30 cellular contexts compared by ENCODE assay signal in the genomic region with DNA sequence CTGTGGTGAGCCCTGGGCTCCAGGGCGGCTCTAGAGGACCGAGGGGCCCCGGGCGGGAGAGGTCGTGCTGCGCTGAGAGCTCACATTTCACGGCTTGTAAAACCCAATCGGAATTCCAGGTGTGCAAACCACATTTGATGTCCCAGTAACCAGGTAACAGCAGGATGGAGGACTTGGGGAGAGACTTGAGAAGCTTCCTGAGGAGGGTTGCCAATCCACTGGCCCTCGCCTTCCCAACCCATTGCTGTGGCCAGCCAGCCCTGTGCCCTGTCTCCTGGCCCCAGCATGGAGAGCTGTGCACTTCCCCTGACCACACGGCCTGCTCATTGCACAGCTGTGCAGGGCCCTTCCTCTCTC. TPM values are rescaled to one million over a fixed set of nuclear protein-coding genes. Genes with fewer than 3 reads are reported as not detected.
DNase-seq lines count a peak whose midpoint lies in the region; ATAC-seq and TF ChIP-seq lines count a peak whose summit lies in the region.
"Had no signal": no experiment of that assay in that cellular context is flagged by ENCODE, and none has a peak within 500 bp of the region (broad histone marks: within the 10 kb centered on the region; RNA-seq: fewer than 3 reads in every experiment).

No MANE protein-coding gene starts in this region.

- POLR2A ChIA-PET in PC-9 (lab: Charles Lee; ENCODE audit: unreplicated experiment), result interaction anchor here (0.6 kb wide), 1 partner anchor 176 kb away, joined by 3 read pairs; no protein-coding TSS in a partner anchor

- no peak overlapping the region for H2AFZ ChIP-seq in PC-9

- H3K4me2 ChIP-seq in PC-9, result no peak overlapping the region

- CTCF ChIA-PET in PC-9 (lab: Charles Lee), result interaction anchor here (0.5 kb wide), 1 partner anchor 476 kb away, joined by 5 read pairs; no protein-coding TSS in a partner anchor

- peaks cover 16% of the 10 kb centered on the region for H3K36me3 Mint-ChIP-seq in osteocyte (ENCODE audit: unreplicated experiment)

- no peak overlapping the region for H3K4me3 ChIP-seq in H7 (ENCODE audit: insufficient read depth, low read depth, low read length)
- no peak overlapping the region for H3K4me3 ChIP-seq in PC-9
- H3K4me3 ChIP-seq: colonic mucosa, heart right ventricle had no signal

- H3K79me2 ChIP-seq in PC-9 (ENCODE audit: low read depth), result no peaks in the 10 kb centered on the region

- H3K27me3 Mint-ChIP-seq in osteocyte (ENCODE audit: unreplicated experiment), result no peaks in the 10 kb centered on the region
- H3K27me3 Mint-ChIP-seq: activated B cell treated with CpG ODN at 0.5 μM for 24 hours had no signal

- peak; percentile 64 for DNase-seq in H7
- peak; percentile 62 for DNase-seq in NCI-H146 (lab: John Stamatoyannopoulos, UW)
- peak; percentile 76 for DNase-seq in NCI-H510A (lab: John Stamatoyannopoulos, UW)
- DNase-seq in osteocyte (ENCODE audit: extremely low spot score, unreplicated experiment), result peak; percentile 78
- DNase-seq in AG08396 (ENCODE audit: low spot score), result no peak
- no peak for DNase-seq in stimulated activated CD4-positive, alpha-beta T cell treated with anti-CD3 and anti-CD28 coated beads, Interleukin-4, amount 100 ng/mL, for 4 hours
- DNase-seq in PC-9, result no peak
- DNase-seq: activated B cell treated with CpG ODN at 0.5 μM for 24 hours; activated CD4-positive, alpha-beta T cell treated with anti-CD3 and anti-CD28 coated beads, Interleukin-2, amount 50 U/mL, for 48 hours; activated CD8-positive, alpha-beta memory T cell treated with anti-CD3 and anti-CD28 coated beads, Interleukin-2, amount 50 U/mL, for 48 hours; anterior cingulate cortex; colonic mucosa; effector memory CD4-positive, alpha-beta T cell; erythroblast; foreskin keratinocyte; heart right ventricle; immature natural killer cell; mesenchymal stem cell; NCI-H1417 treated with DMSO at 0.1 percent for 48 hours; NCI-H446 treated with DMSO at 0.1 percent for 48 hours; occipital lobe; stimulated activated CD4-positive, alpha-beta T cell treated with anti-CD3 and anti-CD28 coated beads, Interleukin-4, amount 100 ng/mL, for 1 hour; stimulated activated naive CD4-positive, alpha-beta T cell treated with Interleukin-2 at 50 U/mL for 16 hours had no signal

- H3K36me3 ChIP-seq in H7 (replicated peaks; ENCODE audit: control insufficient read depth, insufficient read depth, low read length) (no peaks in the 10 kb centered on the region), PC-9 (ENCODE audit: low read depth) (no peaks in the 10 kb centered on the region)
- H3K36me3 ChIP-seq: colonic mucosa, heart right ventricle had no signal

- no peaks in the 10 kb centered on the region for H4K20me1 ChIP-seq in PC-9 (ENCODE audit: insufficient read depth)

- ATAC-seq in esophagus mucosa, result no peak
- ATAC-seq: activated naive CD4-positive, alpha-beta T cell treated with anti-CD3 and anti-CD28 coated beads, Interleukin-2, amount 50 U/mL, for 72 hours; activated T-helper 17 cell treated with anti-CD3 and anti-CD28 coated beads, Interleukin-2, amount 50 U/mL, for 72 hours; foreskin keratinocyte; HCT116; left lobe of liver had no signal

- H3K4me3 Mint-ChIP-seq in osteocyte (ENCODE audit: unreplicated experiment), result no peak overlapping the region
- H3K4me3 Mint-ChIP-seq: activated B cell treated with CpG ODN at 0.5 μM for 24 hours; activated T-helper 17 cell treated with anti-CD3 and anti-CD28 coated beads, Interleukin-2, amount 50 U/mL, for 72 hours; immature natural killer cell had no signal

- no peak overlapping the region for H3K27ac Mint-ChIP-seq in osteocyte (ENCODE audit: unreplicated experiment)
- H3K27ac Mint-ChIP-seq: activated B cell treated with CpG ODN at 0.5 μM for 24 hours; activated T-helper 17 cell treated with anti-CD3 and anti-CD28 coated beads, Interleukin-2, amount 50 U/mL, for 72 hours; IgD-negative memory B cell; immature natural killer cell had no signal

- H3K27ac ChIP-seq in PC-9, result no peak overlapping the region
- H3K27ac ChIP-seq: C4-2B, colonic mucosa, foreskin keratinocyte, heart right ventricle had no signal

- TF ChIP-seq CTCF in osteocyte (IDR thresholded peaks at IDR 0.05), result no peak
- no peak for TF ChIP-seq CTCF in PC-9 (conservative IDR thresholded peaks at IDR 0.05)

- no peaks in the 10 kb centered on the region for H3K27me3 ChIP-seq in H7 (ENCODE audit: control insufficient read depth, insufficient read depth, low read length)
- no peaks in the 10 kb centered on the region; the same call in 1 of the 2 replicates for H3K27me3 ChIP-seq in PC-9 (ENCODE audit: insufficient read depth, low read depth)
- H3K27me3 ChIP-seq: colonic mucosa, foreskin keratinocyte had no signal

- no peaks in the 10 kb centered on the region for H3F3A ChIP-seq in PC-9 (ENCODE audit: insufficient read depth, low read depth)

- BruUV-seq in PC-9 (replicated peaks; lab: Mats Ljungman, UMichigan), result no TSS peak

- no peaks in the 10 kb centered on the region for H3K4me1 ChIP-seq in PC-9 (replicated peaks; ENCODE audit: insufficient read depth)
- H3K4me1 ChIP-seq: colonic mucosa, foreskin keratinocyte, heart right ventricle had no signal

- peaks cover under 1% of the 10 kb centered on the region for H3K9me3 Mint-ChIP-seq in osteocyte (ENCODE audit: unreplicated experiment)

- H3K9me2 ChIP-seq in PC-9 (ENCODE audit: insufficient read depth), result no peaks in the 10 kb centered on the region

- H3K9me3 ChIP-seq in PC-9 (ENCODE audit: insufficient read depth, low read depth), result no peaks in the 10 kb centered on the region
- H3K9me3 ChIP-seq: colonic mucosa had no signal

- H3K4me1 Mint-ChIP-seq in osteocyte (ENCODE audit: unreplicated experiment), result peaks cover 13% of the 10 kb centered on the region
- H3K4me1 Mint-ChIP-seq: immature natural killer cell had no signal

- intact Hi-C loops in PC-9 (cut with micrococcal nuclease; ENCODE audit: unreplicated experiment), result no loop called here

RNA-seq across cellular contexts. Expression of a gene that starts 39.5 kb away (rescaled TPM):
- total RNA-seq in H7 (2014; rRNA removed; shearing (Covaris generic)), result 23.2 and 26.5 TPM in 2 replicates
- total RNA-seq in osteocyte (26.0 and 33.9 TPM in 2 replicates), esophagus mucosa (12.3 TPM), PC-9 (2021) (56.7 and 64.6 TPM in 2 replicates)

Comparison
In these comparisons a context has a peak if more than half of its experiments do, and no peak if none do; other contexts are left out.
1. DNase-seq: peak in H7 (single experiment), NCI-H146 (single experiment), NCI-H510A (single experiment) and osteocyte (single experiment); none in AG08396 (single experiment), stimulated activated CD4-positive, alpha-beta T cell treated with anti-CD3 and anti-CD28 coated beads, Interleukin-4, amount 100 ng/mL, for 4 hours (0 of 2) and PC-9 (0 of 2).